In genomic region chr18:10321987-10322386, GRCh38 we compare ENCODE assay signal across 29 cellular contexts.
"Had no signal": no experiment of that assay in that cellular context is flagged by ENCODE, and none has a peak within 500 bp of the region (broad histone marks: within the 10 kb centered on the region; RNA-seq: fewer than 3 reads in every experiment).

No MANE protein-coding gene starts in this region.

- H3K9ac ChIP-seq: neural progenitor cell had no signal

- H3K36me3 ChIP-seq: adrenal gland, cardiac muscle cell, esophagus muscularis mucosa, heart right ventricle, lower lobe of right lung, neural progenitor cell, right atrium auricular region, transverse colon had no signal

- H3K27ac Mint-ChIP-seq: activated B cell treated with CpG ODN at 0.5 μM for 24 hours; activated naive CD8-positive, alpha-beta T cell treated with anti-CD3 and anti-CD28 coated beads for 36 hours; activated T-cell treated with anti-CD3 and anti-CD28 coated beads, Interleukin-2, amount 50 U/mL, for 72 hours; brain; natural killer cell; neural progenitor cell; T-helper 2 cell treated with Interferon-gamma antibody and Interleukin-4, amounts not matched to agents 5 μg/mL and 100 μg/mL, for 36 hours had no signal

- H3K4me1 ChIP-seq: adrenal gland, esophagus muscularis mucosa, lower lobe of right lung, right atrium auricular region, testis, transverse colon had no signal

- H3K4me3 Mint-ChIP-seq: activated B cell treated with CpG ODN at 0.5 μM for 24 hours; activated naive CD8-positive, alpha-beta T cell treated with anti-CD3 and anti-CD28 coated beads for 36 hours; activated T-cell treated with anti-CD3 and anti-CD28 coated beads, Interleukin-2, amount 50 U/mL, for 72 hours; brain; natural killer cell; neural progenitor cell; T-helper 2 cell treated with Interferon-gamma antibody and Interleukin-4, amounts not matched to agents 5 μg/mL and 100 μg/mL, for 36 hours had no signal

- DNase-seq: activated B cell treated with CpG ODN at 0.5 μM for 24 hours; activated CD4-positive, alpha-beta T cell treated with anti-CD3 and anti-CD28 coated beads, Interleukin-2, amount 50 U/mL, for 4 hours; activated effector memory CD4-positive, alpha-beta T cell treated with Interleukin-2 at 50 U/mL for 16 hours; activated naive CD4-positive, alpha-beta T cell treated with Interleukin-2 at 50 U/mL for 16 hours; activated naive CD8-positive, alpha-beta T cell treated with anti-CD3 and anti-CD28 coated beads for 36 hours; activated T-cell treated with anti-CD3 and anti-CD28 coated beads for 4 hours; activated T-cell treated with anti-CD3 and anti-CD28 coated beads, Interleukin-2, amount 50 U/mL, for 72 hours; adrenal gland; aorta; cortex of kidney; foreskin melanocyte; heart right ventricle; lower lobe of right lung; mesenchymal stem cell; natural killer cell; occipital lobe; stimulated activated CD4-positive, alpha-beta T cell treated with anti-CD3 and anti-CD28 coated beads, Interleukin-15, amount 100 ng/mL, for 24 hours; stimulated activated CD4-positive, alpha-beta T cell treated with anti-CD3 and anti-CD28 coated beads, Interleukin-2, amount 100 ng/mL, for 24 hours; stimulated activated naive CD8-positive, alpha-beta T cell treated with anti-CD3 and anti-CD28 coated beads, Interleukin-15, Interleukin-2, amounts not matched to agents 100 U/mL and 50 U/mL, for 24 hours; T-helper 1 cell; testis; transverse colon had no signal

- H3K9me3 ChIP-seq: adrenal gland, esophagus muscularis mucosa, heart right ventricle, lower lobe of right lung, right atrium auricular region, testis, transverse colon had no signal

- H3K27me3 ChIP-seq: adrenal gland, cardiac muscle cell, esophagus muscularis mucosa, heart right ventricle, neural progenitor cell, right atrium auricular region, testis, transverse colon had no signal

- H3K4me1 Mint-ChIP-seq: activated naive CD8-positive, alpha-beta T cell treated with anti-CD3 and anti-CD28 coated beads for 36 hours; natural killer cell had no signal

- H3K27me3 Mint-ChIP-seq: activated B cell treated with CpG ODN at 0.5 μM for 24 hours; activated naive CD8-positive, alpha-beta T cell treated with anti-CD3 and anti-CD28 coated beads for 36 hours had no signal

- H3K27ac ChIP-seq: adrenal gland, cardiac muscle cell, esophagus muscularis mucosa, heart right ventricle, lower lobe of right lung, neural progenitor cell, right atrium auricular region, testis, transverse colon had no signal

- ATAC-seq: activated T-cell treated with anti-CD3 and anti-CD28 coated beads, Interleukin-2, amount 50 U/mL, for 72 hours; heart right ventricle; left lobe of liver; lower lobe of right lung; natural killer cell; stimulated activated naive CD8-positive, alpha-beta T cell treated with anti-CD3 and anti-CD28 coated beads, Interleukin-15, Interleukin-2, amounts not matched to agents 100 U/mL and 50 U/mL, for 24 hours had no signal

- H3K36me3 Mint-ChIP-seq: activated naive CD8-positive, alpha-beta T cell treated with anti-CD3 and anti-CD28 coated beads for 36 hours; brain; natural killer cell had no signal

- H3K9me3 Mint-ChIP-seq: activated B cell treated with CpG ODN at 0.5 μM for 24 hours; activated naive CD8-positive, alpha-beta T cell treated with anti-CD3 and anti-CD28 coated beads for 36 hours; activated T-cell treated with anti-CD3 and anti-CD28 coated beads, Interleukin-2, amount 50 U/mL, for 72 hours; natural killer cell; T-helper 2 cell treated with Interferon-gamma antibody and Interleukin-4, amounts not matched to agents 5 μg/mL and 100 μg/mL, for 36 hours had no signal

- H2AFZ ChIP-seq: neural progenitor cell had no signal

- H3K4me3 ChIP-seq: adrenal gland, cardiac muscle cell, esophagus muscularis mucosa, heart right ventricle, lower lobe of right lung, neural progenitor cell, right atrium auricular region, testis, transverse colon had no signal

- H3K4me2 ChIP-seq: neural progenitor cell had no signal
